1 cellular context compared by ENCODE assay signal in genomic region chr3:53709856-53710674, GRCh38.
TF ChIP-seq lines count a peak whose summit lies in the region.

No MANE protein-coding gene starts in this region.

TF ChIP-seq in K562, 482 proteins besides CTCF, POLR2A, EP300 and RAD21 (continued from another document):
- TF ChIP-seq, protein P1, sequence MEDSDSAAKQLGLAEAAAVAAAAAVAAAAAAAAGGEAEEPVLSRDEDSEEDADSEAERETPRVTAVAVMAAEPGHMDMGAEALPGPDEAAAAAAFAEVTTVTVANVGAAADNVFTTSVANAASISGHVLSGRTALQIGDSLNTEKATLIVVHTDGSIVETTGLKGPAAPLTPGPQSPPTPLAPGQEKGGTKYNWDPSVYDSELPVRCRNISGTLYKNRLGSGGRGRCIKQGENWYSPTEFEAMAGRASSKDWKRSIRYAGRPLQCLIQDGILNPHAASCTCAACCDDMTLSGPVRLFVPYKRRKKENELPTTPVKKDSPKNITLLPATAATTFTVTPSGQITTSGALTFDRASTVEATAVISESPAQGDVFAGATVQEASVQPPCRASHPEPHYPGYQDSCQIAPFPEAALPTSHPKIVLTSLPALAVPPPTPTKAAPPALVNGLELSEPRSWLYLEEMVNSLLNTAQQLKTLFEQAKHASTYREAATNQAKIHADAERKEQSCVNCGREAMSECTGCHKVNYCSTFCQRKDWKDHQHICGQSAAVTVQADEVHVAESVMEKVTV (CRISPR knock-in tag; IDR thresholded peaks at IDR 0.05) = 0 out of 2 replicates have a peak, but pooled peaks have one; percentile 32
- TF ChIP-seq STAG1 (CRISPR knock-in tag; IDR thresholded peaks at IDR 0.05; ENCODE audit: borderline replicate concordance) = peak; percentile 57; the same call in 1 of the 2 replicates
- TF ChIP-seq SRSF1 (IDR thresholded peaks at IDR 0.05; ENCODE audit: low read depth, low read length) = no peak
- TF ChIP-seq CHD1 (IDR thresholded peaks at IDR 0.05; ENCODE audit: low read length) = no peak
- no peak for TF ChIP-seq SMARCC2 (IDR thresholded peaks at IDR 0.05; ENCODE audit: low read depth)
- no peak for TF ChIP-seq ESRRA (IDR thresholded peaks at IDR 0.05; ENCODE audit: borderline replicate concordance, low read depth)
- TF ChIP-seq, protein P2, sequence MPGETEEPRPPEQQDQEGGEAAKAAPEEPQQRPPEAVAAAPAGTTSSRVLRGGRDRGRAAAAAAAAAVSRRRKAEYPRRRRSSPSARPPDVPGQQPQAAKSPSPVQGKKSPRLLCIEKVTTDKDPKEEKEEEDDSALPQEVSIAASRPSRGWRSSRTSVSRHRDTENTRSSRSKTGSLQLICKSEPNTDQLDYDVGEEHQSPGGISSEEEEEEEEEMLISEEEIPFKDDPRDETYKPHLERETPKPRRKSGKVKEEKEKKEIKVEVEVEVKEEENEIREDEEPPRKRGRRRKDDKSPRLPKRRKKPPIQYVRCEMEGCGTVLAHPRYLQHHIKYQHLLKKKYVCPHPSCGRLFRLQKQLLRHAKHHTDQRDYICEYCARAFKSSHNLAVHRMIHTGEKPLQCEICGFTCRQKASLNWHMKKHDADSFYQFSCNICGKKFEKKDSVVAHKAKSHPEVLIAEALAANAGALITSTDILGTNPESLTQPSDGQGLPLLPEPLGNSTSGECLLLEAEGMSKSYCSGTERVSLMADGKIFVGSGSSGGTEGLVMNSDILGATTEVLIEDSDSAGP (CRISPR knock-in tag; IDR thresholded peaks at IDR 0.05) = no peak
- no peak for TF ChIP-seq KHSRP (IDR thresholded peaks at IDR 0.05)
- TF ChIP-seq RNF2 (IDR thresholded peaks at IDR 0.05) = no peak
- TF ChIP-seq HLTF (IDR thresholded peaks at IDR 0.05) = no peak
- TF ChIP-seq CTBP1 (IDR thresholded peaks at IDR 0.05; ENCODE audit: borderline replicate concordance) = no peak
- no peak for TF ChIP-seq HNRNPK (IDR thresholded peaks at IDR 0.05; ENCODE audit: low read depth, low read length, poor library complexity, severe bottlenecking)
- TF ChIP-seq CHCHD3 (CRISPR knock-in tag; IDR thresholded peaks at IDR 0.05) = no peak
- TF ChIP-seq ZNF253 (CRISPR knock-in tag; conservative IDR thresholded peaks at IDR 0.05) = no peak
- no peak for TF ChIP-seq IRF1 (CRISPR knock-in tag; IDR thresholded peaks at IDR 0.05; ENCODE audit: borderline replicate concordance)
